In the genomic region with DNA sequence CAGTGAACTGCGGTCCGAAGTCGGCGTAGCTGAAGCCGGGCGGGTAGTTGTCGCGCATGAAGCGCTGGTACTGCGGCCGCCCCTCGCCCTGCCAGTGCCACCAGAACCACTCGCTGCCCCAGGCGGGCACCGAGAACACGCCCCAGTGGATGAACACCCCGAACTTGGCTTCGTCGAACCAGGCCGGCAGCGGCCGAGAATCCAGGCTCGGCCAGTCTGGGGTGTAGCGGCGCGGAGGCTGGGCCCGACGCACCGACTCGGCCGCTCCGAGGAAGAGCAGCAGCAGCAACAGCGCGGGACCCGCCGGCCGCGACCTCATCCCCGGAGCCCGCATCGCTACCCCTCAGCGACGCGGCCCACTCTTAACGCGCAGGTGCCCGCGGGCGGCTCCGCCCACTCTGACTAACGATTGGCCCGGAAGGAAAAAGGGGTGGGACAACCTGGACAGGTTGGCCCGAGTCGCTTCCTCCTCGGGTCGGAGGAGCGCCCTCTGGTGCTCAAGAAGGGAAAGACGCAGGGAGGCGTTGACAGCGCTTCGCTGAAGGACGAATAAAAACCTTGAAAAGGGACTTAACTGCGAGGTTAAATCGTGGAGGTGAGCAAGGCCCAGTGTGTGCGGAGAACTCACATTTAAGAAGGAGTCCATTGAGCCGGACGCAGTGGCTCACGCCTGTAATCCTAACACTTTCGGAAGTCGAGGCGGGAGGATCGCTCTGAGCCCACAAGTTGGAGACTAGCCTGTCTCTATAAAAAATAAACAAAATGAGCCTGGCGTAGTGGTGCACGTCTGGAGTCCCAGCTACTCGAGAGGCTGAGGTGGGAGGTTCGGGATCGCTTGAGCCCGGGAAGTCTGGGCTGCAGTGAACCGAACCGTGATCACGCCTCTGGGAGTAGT, we compare ENCODE assay signal across 1 cellular context.
TF ChIP-seq lines count a peak whose summit lies in the region.

A gene (minus strand): TSS at position 338 of the 895 bp plus-strand sequence. CDS start 4 bp downstream, at position 334.

TF ChIP-seq in HepG2, 621 proteins besides CTCF, POLR2A, EP300 and RAD21 (continued from another document and continues in another):
- peak; percentile 35; the same call in 1 of the 2 replicates for TF ChIP-seq GABPA (IDR thresholded peaks at IDR 0.05; ENCODE audit: low read depth, low read length)
- TF ChIP-seq GABPA (CRISPR knock-in tag; IDR thresholded peaks at IDR 0.05; ENCODE audit: low read depth) = peak; percentile 77
- peak; percentile 32 for TF ChIP-seq ZNF572 (CRISPR knock-in tag; IDR thresholded peaks at IDR 0.05)
- TF ChIP-seq SPEN (CRISPR knock-in tag; IDR thresholded peaks at IDR 0.05; ENCODE audit: low read depth) = peak; percentile 53; the same call in 1 of the 2 replicates
- TF ChIP-seq ZNF17 (CRISPR knock-in tag; IDR thresholded peaks at IDR 0.05) = no peak
- peak; percentile 84 for TF ChIP-seq HDAC1 (CRISPR knock-in tag; IDR thresholded peaks at IDR 0.05)
- TF ChIP-seq, protein P1, sequence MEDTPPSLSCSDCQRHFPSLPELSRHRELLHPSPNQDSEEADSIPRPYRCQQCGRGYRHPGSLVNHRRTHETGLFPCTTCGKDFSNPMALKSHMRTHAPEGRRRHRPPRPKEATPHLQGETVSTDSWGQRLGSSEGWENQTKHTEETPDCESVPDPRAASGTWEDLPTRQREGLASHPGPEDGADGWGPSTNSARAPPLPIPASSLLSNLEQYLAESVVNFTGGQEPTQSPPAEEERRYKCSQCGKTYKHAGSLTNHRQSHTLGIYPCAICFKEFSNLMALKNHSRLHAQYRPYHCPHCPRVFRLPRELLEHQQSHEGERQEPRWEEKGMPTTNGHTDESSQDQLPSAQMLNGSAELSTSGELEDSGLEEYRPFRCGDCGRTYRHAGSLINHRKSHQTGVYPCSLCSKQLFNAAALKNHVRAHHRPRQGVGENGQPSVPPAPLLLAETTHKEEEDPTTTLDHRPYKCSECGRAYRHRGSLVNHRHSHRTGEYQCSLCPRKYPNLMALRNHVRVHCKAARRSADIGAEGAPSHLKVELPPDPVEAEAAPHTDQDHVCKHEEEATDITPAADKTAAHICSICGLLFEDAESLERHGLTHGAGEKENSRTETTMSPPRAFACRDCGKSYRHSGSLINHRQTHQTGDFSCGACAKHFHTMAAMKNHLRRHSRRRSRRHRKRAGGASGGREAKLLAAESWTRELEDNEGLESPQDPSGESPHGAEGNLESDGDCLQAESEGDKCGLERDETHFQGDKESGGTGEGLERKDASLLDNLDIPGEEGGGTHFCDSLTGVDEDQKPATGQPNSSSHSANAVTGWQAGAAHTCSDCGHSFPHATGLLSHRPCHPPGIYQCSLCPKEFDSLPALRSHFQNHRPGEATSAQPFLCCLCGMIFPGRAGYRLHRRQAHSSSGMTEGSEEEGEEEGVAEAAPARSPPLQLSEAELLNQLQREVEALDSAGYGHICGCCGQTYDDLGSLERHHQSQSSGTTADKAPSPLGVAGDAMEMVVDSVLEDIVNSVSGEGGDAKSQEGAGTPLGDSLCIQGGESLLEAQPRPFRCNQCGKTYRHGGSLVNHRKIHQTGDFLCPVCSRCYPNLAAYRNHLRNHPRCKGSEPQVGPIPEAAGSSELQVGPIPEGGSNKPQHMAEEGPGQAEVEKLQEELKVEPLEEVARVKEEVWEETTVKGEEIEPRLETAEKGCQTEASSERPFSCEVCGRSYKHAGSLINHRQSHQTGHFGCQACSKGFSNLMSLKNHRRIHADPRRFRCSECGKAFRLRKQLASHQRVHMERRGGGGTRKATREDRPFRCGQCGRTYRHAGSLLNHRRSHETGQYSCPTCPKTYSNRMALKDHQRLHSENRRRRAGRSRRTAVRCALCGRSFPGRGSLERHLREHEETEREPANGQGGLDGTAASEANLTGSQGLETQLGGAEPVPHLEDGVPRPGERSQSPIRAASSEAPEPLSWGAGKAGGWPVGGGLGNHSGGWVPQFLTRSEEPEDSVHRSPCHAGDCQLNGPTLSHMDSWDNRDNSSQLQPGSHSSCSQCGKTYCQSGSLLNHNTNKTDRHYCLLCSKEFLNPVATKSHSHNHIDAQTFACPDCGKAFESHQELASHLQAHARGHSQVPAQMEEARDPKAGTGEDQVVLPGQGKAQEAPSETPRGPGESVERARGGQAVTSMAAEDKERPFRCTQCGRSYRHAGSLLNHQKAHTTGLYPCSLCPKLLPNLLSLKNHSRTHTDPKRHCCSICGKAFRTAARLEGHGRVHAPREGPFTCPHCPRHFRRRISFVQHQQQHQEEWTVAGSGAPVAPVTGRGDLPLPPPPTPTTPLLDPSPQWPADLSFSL (CRISPR knock-in tag; IDR thresholded peaks at IDR 0.05) = no peak
- no peak for TF ChIP-seq ZBTB1 (CRISPR knock-in tag; IDR thresholded peaks at IDR 0.05; ENCODE audit: borderline replicate concordance)
- TF ChIP-seq HNF4G (IDR thresholded peaks at IDR 0.05; ENCODE audit: borderline replicate concordance, low read depth, low read length) = no peak
- no peak; the same call in 1 of the 2 replicates for TF ChIP-seq HNF4G (CRISPR knock-in tag; IDR thresholded peaks at IDR 0.05; ENCODE audit: borderline replicate concordance, low read depth)
- no peak for TF ChIP-seq ZSCAN20 (CRISPR knock-in tag; IDR thresholded peaks at IDR 0.05; ENCODE audit: borderline replicate concordance)
- TF ChIP-seq, protein P2, sequence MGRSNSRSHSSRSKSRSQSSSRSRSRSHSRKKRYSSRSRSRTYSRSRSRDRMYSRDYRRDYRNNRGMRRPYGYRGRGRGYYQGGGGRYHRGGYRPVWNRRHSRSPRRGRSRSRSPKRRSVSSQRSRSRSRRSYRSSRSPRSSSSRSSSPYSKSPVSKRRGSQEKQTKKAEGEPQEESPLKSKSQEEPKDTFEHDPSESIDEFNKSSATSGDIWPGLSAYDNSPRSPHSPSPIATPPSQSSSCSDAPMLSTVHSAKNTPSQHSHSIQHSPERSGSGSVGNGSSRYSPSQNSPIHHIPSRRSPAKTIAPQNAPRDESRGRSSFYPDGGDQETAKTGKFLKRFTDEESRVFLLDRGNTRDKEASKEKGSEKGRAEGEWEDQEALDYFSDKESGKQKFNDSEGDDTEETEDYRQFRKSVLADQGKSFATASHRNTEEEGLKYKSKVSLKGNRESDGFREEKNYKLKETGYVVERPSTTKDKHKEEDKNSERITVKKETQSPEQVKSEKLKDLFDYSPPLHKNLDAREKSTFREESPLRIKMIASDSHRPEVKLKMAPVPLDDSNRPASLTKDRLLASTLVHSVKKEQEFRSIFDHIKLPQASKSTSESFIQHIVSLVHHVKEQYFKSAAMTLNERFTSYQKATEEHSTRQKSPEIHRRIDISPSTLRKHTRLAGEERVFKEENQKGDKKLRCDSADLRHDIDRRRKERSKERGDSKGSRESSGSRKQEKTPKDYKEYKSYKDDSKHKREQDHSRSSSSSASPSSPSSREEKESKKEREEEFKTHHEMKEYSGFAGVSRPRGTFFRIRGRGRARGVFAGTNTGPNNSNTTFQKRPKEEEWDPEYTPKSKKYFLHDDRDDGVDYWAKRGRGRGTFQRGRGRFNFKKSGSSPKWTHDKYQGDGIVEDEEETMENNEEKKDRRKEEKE (IDR thresholded peaks at IDR 0.05) = no peak
- TF ChIP-seq HES4 (CRISPR knock-in tag; IDR thresholded peaks at IDR 0.05; ENCODE audit: borderline replicate concordance) = peak; percentile 68; the same call in 1 of the 2 replicates
- TF ChIP-seq, protein P3, sequence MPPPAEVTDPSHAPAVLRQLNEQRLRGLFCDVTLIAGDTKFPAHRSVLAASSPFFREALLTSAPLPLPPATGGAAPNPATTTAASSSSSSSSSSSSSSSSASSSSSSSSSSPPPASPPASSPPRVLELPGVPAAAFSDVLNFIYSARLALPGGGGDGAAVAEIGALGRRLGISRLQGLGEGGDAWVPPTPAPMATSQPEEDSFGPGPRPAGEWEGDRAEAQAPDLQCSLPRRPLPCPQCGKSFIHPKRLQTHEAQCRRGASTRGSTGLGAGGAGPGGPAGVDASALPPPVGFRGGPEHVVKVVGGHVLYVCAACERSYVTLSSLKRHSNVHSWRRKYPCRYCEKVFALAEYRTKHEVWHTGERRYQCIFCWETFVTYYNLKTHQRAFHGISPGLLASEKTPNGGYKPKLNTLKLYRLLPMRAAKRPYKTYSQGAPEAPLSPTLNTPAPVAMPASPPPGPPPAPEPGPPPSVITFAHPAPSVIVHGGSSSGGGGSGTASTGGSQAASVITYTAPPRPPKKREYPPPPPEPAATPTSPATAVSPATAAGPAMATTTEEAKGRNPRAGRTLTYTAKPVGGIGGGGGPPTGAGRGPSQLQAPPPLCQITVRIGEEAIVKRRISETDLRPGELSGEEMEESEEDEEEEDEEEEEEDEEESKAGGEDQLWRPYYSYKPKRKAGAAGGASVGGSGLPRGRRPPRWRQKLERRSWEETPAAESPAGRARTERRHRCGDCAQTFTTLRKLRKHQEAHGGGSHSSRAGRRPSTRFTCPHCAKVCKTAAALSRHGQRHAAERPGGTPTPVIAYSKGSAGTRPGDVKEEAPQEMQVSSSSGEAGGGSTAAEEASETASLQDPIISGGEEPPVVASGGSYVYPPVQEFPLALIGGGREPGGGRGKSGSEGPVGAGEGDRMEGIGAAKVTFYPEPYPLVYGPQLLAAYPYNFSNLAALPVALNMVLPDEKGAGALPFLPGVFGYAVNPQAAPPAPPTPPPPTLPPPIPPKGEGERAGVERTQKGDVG (CRISPR knock-in tag; IDR thresholded peaks at IDR 0.05; ENCODE audit: borderline replicate concordance) = 0 out of 2 replicates have a peak, but pooled peaks have one; percentile 62
- peak; percentile 84 for TF ChIP-seq POGZ (CRISPR knock-in tag; IDR thresholded peaks at IDR 0.05)
- 0 out of 2 replicates have a peak, but pooled peaks have one; percentile 48 for TF ChIP-seq ARHGAP35 (CRISPR knock-in tag; IDR thresholded peaks at IDR 0.05; ENCODE audit: borderline replicate concordance)
- TF ChIP-seq CCAR2 (optimal IDR thresholded peaks at IDR 0.05; ENCODE audit: low read depth, low read length) = no peak
- no peak for TF ChIP-seq ZBTB21 (CRISPR knock-in tag; IDR thresholded peaks at IDR 0.05)
- TF ChIP-seq, protein P4, sequence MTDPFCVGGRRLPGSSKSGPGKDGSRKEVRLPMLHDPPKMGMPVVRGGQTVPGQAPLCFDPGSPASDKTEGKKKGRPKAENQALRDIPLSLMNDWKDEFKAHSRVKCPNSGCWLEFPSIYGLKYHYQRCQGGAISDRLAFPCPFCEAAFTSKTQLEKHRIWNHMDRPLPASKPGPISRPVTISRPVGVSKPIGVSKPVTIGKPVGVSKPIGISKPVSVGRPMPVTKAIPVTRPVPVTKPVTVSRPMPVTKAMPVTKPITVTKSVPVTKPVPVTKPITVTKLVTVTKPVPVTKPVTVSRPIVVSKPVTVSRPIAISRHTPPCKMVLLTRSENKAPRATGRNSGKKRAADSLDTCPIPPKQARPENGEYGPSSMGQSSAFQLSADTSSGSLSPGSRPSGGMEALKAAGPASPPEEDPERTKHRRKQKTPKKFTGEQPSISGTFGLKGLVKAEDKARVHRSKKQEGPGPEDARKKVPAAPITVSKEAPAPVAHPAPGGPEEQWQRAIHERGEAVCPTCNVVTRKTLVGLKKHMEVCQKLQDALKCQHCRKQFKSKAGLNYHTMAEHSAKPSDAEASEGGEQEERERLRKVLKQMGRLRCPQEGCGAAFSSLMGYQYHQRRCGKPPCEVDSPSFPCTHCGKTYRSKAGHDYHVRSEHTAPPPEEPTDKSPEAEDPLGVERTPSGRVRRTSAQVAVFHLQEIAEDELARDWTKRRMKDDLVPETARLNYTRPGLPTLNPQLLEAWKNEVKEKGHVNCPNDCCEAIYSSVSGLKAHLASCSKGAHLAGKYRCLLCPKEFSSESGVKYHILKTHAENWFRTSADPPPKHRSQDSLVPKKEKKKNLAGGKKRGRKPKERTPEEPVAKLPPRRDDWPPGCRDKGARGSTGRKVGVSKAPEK (CRISPR knock-in tag; IDR thresholded peaks at IDR 0.05; ENCODE audit: borderline replicate concordance) = no peak; the same call in 1 of the 2 replicates
- TF ChIP-seq, protein P5, sequence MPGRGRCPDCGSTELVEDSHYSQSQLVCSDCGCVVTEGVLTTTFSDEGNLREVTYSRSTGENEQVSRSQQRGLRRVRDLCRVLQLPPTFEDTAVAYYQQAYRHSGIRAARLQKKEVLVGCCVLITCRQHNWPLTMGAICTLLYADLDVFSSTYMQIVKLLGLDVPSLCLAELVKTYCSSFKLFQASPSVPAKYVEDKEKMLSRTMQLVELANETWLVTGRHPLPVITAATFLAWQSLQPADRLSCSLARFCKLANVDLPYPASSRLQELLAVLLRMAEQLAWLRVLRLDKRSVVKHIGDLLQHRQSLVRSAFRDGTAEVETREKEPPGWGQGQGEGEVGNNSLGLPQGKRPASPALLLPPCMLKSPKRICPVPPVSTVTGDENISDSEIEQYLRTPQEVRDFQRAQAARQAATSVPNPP (CRISPR knock-in tag; IDR thresholded peaks at IDR 0.05) = no peak
- no peak for TF ChIP-seq TSC22D2 (CRISPR knock-in tag; IDR thresholded peaks at IDR 0.05; ENCODE audit: borderline replicate concordance)
- TF ChIP-seq NONO (IDR thresholded peaks at IDR 0.05) = no peak
- TF ChIP-seq NONO (CRISPR knock-in tag; conservative IDR thresholded peaks at IDR 0.05) = peak; percentile 70
- TF ChIP-seq TEAD2 (CRISPR knock-in tag; IDR thresholded peaks at IDR 0.05) = no peak
- no peak for TF ChIP-seq HNRNPUL1 (IDR thresholded peaks at IDR 0.05; ENCODE audit: low read depth, low read length)
- TF ChIP-seq TBL1XR1 (IDR thresholded peaks at IDR 0.05; ENCODE audit: borderline replicate concordance, low read length, partially characterized antibody) = no peak
- TF ChIP-seq, protein P6, sequence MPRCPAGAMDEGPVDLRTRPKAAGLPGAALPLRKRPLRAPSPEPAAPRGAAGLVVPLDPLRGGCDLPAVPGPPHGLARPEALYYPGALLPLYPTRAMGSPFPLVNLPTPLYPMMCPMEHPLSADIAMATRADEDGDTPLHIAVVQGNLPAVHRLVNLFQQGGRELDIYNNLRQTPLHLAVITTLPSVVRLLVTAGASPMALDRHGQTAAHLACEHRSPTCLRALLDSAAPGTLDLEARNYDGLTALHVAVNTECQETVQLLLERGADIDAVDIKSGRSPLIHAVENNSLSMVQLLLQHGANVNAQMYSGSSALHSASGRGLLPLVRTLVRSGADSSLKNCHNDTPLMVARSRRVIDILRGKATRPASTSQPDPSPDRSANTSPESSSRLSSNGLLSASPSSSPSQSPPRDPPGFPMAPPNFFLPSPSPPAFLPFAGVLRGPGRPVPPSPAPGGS (CRISPR knock-in tag; IDR thresholded peaks at IDR 0.05) = 0 out of 2 replicates have a peak, but pooled peaks have one; percentile 17
- TF ChIP-seq ZNF768 (CRISPR knock-in tag; IDR thresholded peaks at IDR 0.05) = no peak
